2 cellular contexts compared by ENCODE assay signal in the genomic region with DNA sequence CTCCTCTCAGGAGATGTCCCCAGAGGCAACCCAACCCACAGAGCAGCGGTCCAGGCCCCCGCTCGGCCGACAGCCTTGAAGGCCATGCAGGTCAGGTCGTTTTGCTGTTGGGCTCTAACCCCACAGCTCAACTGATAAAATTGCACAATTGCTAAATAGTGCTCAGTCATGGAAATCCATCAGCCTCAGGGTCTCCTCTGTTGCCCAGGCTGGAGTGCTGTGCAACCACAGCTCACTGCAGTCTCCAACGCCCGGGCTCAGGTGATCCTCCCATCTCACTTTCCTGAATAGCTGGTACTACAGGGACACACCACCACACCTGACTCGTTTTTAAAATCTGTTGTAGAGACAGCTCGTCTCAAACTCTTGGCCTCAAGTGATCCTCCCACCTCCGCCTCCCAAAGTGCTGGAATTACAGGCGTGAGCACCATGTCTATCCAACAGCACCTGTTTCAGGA.
A peak's percentile ranks its signal among the peaks of the same experiment; 100 is the strongest.
TF ChIP-seq lines count a peak whose summit lies in the region.

No MANE protein-coding gene starts in this region.

TF ChIP-seq in A549, 52 proteins besides CTCF, POLR2A, EP300 and RAD21:
- no peak for TF ChIP-seq TP53 (CRISPR knock-in tag; IDR thresholded peaks at IDR 0.05)
- TF ChIP-seq MAFK (IDR thresholded peaks at IDR 0.05; ENCODE audit: partially characterized antibody) = peak; percentile 28

TF ChIP-seq in HepG2, 621 proteins besides CTCF, POLR2A, EP300 and RAD21:
- TF ChIP-seq NFE2L2 (IDR thresholded peaks at IDR 0.05; ENCODE audit: low read length) (peak; percentile 66), CEBPB (IDR thresholded peaks at IDR 0.05; ENCODE audit: borderline replicate concordance, low read depth, low read length) (peak; percentile 78), CEBPG (CRISPR knock-in tag; IDR thresholded peaks at IDR 0.05) (peak; percentile 37; the same call in 1 of the 2 replicates), ZNF83 (CRISPR knock-in tag; IDR thresholded peaks at IDR 0.05; ENCODE audit: borderline replicate concordance) (no peak), MAFF (IDR thresholded peaks at IDR 0.05; ENCODE audit: low read depth, low read length) (peak; percentile 35; the same call in 1 of the 2 replicates), MAFK (conservative IDR thresholded peaks at IDR 0.05 in 1 of 2, IDR thresholded peaks at IDR 0.05 in 1 of 2; ENCODE audit: low read length in 2 of 2) (peak; percentile 50 to 69), XBP1 (CRISPR knock-in tag; IDR thresholded peaks at IDR 0.05) (no peak), SNAPC2 (CRISPR knock-in tag; IDR thresholded peaks at IDR 0.05) (no peak), ZNF768 (CRISPR knock-in tag; IDR thresholded peaks at IDR 0.05) (peak; percentile 62)
- TF ChIP-seq, protein P1, sequence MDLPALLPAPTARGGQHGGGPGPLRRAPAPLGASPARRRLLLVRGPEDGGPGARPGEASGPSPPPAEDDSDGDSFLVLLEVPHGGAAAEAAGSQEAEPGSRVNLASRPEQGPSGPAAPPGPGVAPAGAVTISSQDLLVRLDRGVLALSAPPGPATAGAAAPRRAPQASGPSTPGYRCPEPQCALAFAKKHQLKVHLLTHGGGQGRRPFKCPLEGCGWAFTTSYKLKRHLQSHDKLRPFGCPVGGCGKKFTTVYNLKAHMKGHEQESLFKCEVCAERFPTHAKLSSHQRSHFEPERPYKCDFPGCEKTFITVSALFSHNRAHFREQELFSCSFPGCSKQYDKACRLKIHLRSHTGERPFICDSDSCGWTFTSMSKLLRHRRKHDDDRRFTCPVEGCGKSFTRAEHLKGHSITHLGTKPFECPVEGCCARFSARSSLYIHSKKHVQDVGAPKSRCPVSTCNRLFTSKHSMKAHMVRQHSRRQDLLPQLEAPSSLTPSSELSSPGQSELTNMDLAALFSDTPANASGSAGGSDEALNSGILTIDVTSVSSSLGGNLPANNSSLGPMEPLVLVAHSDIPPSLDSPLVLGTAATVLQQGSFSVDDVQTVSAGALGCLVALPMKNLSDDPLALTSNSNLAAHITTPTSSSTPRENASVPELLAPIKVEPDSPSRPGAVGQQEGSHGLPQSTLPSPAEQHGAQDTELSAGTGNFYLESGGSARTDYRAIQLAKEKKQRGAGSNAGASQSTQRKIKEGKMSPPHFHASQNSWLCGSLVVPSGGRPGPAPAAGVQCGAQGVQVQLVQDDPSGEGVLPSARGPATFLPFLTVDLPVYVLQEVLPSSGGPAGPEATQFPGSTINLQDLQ (CRISPR knock-in tag; IDR thresholded peaks at IDR 0.05) = no peak
- TF ChIP-seq, protein P2, sequence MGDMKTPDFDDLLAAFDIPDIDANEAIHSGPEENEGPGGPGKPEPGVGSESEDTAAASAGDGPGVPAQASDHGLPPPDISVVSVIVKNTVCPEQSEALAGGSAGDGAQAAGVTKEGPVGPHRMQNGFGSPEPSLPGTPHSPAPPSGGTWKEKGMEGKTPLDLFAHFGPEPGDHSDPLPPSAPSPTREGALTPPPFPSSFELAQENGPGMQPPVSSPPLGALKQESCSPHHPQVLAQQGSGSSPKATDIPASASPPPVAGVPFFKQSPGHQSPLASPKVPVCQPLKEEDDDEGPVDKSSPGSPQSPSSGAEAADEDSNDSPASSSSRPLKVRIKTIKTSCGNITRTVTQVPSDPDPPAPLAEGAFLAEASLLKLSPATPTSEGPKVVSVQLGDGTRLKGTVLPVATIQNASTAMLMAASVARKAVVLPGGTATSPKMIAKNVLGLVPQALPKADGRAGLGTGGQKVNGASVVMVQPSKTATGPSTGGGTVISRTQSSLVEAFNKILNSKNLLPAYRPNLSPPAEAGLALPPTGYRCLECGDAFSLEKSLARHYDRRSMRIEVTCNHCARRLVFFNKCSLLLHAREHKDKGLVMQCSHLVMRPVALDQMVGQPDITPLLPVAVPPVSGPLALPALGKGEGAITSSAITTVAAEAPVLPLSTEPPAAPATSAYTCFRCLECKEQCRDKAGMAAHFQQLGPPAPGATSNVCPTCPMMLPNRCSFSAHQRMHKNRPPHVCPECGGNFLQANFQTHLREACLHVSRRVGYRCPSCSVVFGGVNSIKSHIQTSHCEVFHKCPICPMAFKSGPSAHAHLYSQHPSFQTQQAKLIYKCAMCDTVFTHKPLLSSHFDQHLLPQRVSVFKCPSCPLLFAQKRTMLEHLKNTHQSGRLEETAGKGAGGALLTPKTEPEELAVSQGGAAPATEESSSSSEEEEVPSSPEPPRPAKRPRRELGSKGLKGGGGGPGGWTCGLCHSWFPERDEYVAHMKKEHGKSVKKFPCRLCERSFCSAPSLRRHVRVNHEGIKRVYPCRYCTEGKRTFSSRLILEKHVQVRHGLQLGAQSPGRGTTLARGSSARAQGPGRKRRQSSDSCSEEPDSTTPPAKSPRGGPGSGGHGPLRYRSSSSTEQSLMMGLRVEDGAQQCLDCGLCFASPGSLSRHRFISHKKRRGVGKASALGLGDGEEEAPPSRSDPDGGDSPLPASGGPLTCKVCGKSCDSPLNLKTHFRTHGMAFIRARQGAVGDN (CRISPR knock-in tag; IDR thresholded peaks at IDR 0.05) = peak; percentile 36
- TF ChIP-seq, protein P3, sequence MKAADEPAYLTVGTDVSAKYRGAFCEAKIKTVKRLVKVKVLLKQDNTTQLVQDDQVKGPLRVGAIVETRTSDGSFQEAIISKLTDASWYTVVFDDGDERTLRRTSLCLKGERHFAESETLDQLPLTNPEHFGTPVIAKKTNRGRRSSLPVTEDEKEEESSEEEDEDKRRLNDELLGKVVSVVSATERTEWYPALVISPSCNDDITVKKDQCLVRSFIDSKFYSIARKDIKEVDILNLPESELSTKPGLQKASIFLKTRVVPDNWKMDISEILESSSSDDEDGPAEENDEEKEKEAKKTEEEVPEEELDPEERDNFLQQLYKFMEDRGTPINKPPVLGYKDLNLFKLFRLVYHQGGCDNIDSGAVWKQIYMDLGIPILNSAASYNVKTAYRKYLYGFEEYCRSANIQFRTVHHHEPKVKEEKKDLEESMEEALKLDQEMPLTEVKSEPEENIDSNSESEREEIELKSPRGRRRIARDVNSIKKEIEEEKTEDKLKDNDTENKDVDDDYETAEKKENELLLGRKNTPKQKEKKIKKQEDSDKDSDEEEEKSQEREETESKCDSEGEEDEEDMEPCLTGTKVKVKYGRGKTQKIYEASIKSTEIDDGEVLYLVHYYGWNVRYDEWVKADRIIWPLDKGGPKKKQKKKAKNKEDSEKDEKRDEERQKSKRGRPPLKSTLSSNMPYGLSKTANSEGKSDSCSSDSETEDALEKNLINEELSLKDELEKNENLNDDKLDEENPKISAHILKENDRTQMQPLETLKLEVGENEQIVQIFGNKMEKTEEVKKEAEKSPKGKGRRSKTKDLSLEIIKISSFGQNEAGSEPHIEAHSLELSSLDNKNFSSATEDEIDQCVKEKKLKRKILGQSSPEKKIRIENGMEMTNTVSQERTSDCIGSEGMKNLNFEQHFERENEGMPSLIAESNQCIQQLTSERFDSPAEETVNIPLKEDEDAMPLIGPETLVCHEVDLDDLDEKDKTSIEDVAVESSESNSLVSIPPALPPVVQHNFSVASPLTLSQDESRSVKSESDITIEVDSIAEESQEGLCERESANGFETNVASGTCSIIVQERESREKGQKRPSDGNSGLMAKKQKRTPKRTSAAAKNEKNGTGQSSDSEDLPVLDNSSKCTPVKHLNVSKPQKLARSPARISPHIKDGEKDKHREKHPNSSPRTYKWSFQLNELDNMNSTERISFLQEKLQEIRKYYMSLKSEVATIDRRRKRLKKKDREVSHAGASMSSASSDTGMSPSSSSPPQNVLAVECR (CRISPR knock-in tag; IDR thresholded peaks at IDR 0.05; ENCODE audit: borderline replicate concordance) = peak; percentile 30; the same call in 1 of the 2 replicates
- TF ChIP-seq, protein P4, sequence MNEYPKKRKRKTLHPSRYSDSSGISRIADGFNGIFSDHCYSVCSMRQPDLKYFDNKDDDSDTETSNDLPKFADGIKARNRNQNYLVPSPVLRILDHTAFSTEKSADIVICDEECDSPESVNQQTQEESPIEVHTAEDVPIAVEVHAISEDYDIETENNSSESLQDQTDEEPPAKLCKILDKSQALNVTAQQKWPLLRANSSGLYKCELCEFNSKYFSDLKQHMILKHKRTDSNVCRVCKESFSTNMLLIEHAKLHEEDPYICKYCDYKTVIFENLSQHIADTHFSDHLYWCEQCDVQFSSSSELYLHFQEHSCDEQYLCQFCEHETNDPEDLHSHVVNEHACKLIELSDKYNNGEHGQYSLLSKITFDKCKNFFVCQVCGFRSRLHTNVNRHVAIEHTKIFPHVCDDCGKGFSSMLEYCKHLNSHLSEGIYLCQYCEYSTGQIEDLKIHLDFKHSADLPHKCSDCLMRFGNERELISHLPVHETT (CRISPR knock-in tag; conservative IDR thresholded peaks at IDR 0.05) = no peak
